In the genomic region with DNA sequence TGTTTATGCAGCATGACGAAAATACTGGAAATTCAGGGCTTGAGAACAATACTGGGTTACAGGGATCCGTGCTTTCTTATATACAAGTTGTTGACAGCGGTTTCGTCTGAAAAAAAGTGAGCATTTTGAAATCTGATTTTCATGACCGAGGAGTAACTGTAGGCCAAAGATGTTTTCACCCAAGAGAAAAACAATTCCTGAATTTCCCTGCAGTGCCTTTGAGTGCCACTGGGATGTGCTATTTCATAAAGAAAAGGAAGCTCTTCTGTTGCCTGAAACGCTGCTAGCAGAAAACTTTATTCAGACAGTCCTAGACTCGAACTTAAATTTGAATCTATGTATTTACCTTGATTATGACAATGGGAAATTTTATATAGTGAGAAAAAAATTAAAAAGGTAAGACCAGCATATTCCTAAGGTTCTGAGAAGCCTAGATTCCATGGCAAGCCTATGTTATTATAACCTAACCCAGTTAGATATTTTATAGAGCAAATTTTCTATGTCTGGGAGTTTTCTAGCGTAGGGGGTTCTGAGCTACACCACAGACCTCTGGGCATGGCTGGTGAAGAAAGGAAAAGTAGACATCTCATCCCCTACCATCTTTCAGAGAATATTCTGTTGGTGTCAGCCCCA, we compare ENCODE assay signal across 8 cellular contexts. TPM values are rescaled to one million over a fixed set of nuclear protein-coding genes. Genes with fewer than 3 reads are reported as not detected.
DNase-seq lines count a peak whose midpoint lies in the region; ATAC-seq and TF ChIP-seq lines count a peak whose summit lies in the region.

No MANE protein-coding gene starts in this region.

- 16 to 25% (median 21%) methylated on average over 8 of the region's 8 CpGs for WGBS in adrenal gland, 4 donors

- no peak for TF ChIP-seq POLR2A in adrenal gland (IDR thresholded peaks at IDR 0.05)

- peak; percentile 72 for TF ChIP-seq CTCF in GM12874 (IDR thresholded peaks at IDR 0.05; ENCODE audit: insufficient read depth, low read depth, low read length)
- TF ChIP-seq CTCF in adrenal gland (IDR thresholded peaks at IDR 0.05), result peak; percentile 76 to 91 (median 88)
- TF ChIP-seq CTCF in cardiac muscle cell (IDR thresholded peaks at IDR 0.05; ENCODE audit: low read depth, low read length), result peak; percentile 91

- H3K9me3 ChIP-seq in adrenal gland (replicated peaks in 1 of 3) (no peaks in the 10 kb centered on the region), cardiac muscle cell (ENCODE audit: low read depth) (no peaks in the 10 kb centered on the region)

- H3K27ac ChIP-seq in adrenal gland (no peak overlapping the region), cardiac muscle cell (peak overlapping the region; percentile 46)

- intact Hi-C loops in adrenal gland (cut with DNase I), result loop anchor here (5.0 to 10.0 kb wide), 4 partner anchors 222 to 362 kb away; no protein-coding TSS in a partner anchor

- H3K27me3 ChIP-seq in adrenal gland, result no peaks in the 10 kb centered on the region
- no peaks in the 10 kb centered on the region for H3K27me3 ChIP-seq in cardiac muscle cell

- H3K4me3 ChIP-seq in adrenal gland (no peak overlapping the region), cardiac muscle cell (no peak overlapping the region)

- no peaks in the 10 kb centered on the region for H3K36me3 ChIP-seq in adrenal gland (replicated peaks in 1 of 2)
- H3K36me3 ChIP-seq in cardiac muscle cell, result no peaks in the 10 kb centered on the region

- DNase-seq in AG20443 (ENCODE audit: low spot score) (peak; percentile 62), NCI-H82 treated with DMSO at 0.1 percent for 48 hours (lab: John Stamatoyannopoulos, UW; ENCODE audit: unreplicated experiment) (peak; percentile 44), adrenal gland (peak; percentile 27 to 82 (median 50)), cardiac muscle cell (ENCODE audit: low read depth in 1 of 2, low spot score in 1 of 2) (peak; percentile 76 to 87), putamen (ENCODE audit: low spot score) (peak; percentile 81), mesenteric fat pad (ENCODE audit: low spot score) (no peak)

- peak; percentile 69 for ATAC-seq in HG03432 (IDR thresholded peaks at IDR 0.05; ENCODE audit: unreplicated experiment)

- H3K4me1 ChIP-seq in adrenal gland (replicated peaks in 1 of 2) (no peaks in the 10 kb centered on the region), cardiac muscle cell (ENCODE audit: low read depth) (peaks cover 29% of the 10 kb centered on the region)

RNA-seq across cellular contexts. Expression of a gene that starts 30.2 kb away (rescaled TPM):
- total RNA-seq in adrenal gland (1 to 10 TPM in 3 of 8 donors, under 1 TPM in 5; 0.36 to 5.0 (median 0.88) TPM), cardiac muscle cell (0.06 TPM in 1 of 2 replicates, not detected in the other), mesenteric fat pad (3.6 TPM)
- polyA plus RNA-seq in adrenal gland (1 to 10 TPM; 1.5 to 3.4 (median 1.9) TPM), cardiac muscle cell (0.60 and 0.70 TPM in 2 replicates)
